19 cellular contexts compared by ENCODE assay signal in genomic region chr18:37400832-37401231, GRCh38.
DNase-seq lines count a peak whose midpoint lies in the region; ATAC-seq and TF ChIP-seq lines count a peak whose summit lies in the region.
"Had no signal": no experiment of that assay in that cellular context is flagged by ENCODE, and none has a peak within 500 bp of the region (broad histone marks: within the 10 kb centered on the region; RNA-seq: fewer than 3 reads in every experiment).

No MANE protein-coding gene starts in this region.

- H3K9ac ChIP-seq in mesenchymal stem cell (ENCODE audit: low read length), result no peak overlapping the region
- H3K9ac ChIP-seq: BLaER1 treated with 17β-estradiol and CSF1 and Interleukin-3, amounts not matched to agents 10 nM and 100 nM had no signal

- H2BK15ac ChIP-seq in mesenchymal stem cell (ENCODE audit: low read depth, poor library complexity, severe bottlenecking), result peak overlapping the region; percentile 44

- H3K27ac ChIP-seq in mesenchymal stem cell (ENCODE audit: low read length, poor library complexity, severe bottlenecking), result no peak overlapping the region
- no peak overlapping the region for H3K27ac ChIP-seq in spleen
- H3K27ac ChIP-seq: 22Rv1; A549; BLaER1 treated with 17β-estradiol and CSF1 and Interleukin-3, amounts not matched to agents 10 nM and 100 nM; C4-2B had no signal

- H2AFZ ChIP-seq in mesenchymal stem cell (ENCODE audit: low read depth, low read length), result no peak overlapping the region

- peaks cover 14% of the 10 kb centered on the region for H3K4me1 ChIP-seq in mesenchymal stem cell (ENCODE audit: control insufficient read depth, insufficient read depth, low read depth, low read length)
- no peaks in the 10 kb centered on the region for H3K4me1 ChIP-seq in spleen
- H3K4me1 ChIP-seq: A549, Caco-2 had no signal

- H3K79me1 ChIP-seq in mesenchymal stem cell (replicated peaks; ENCODE audit: low read length, poor library complexity, severe bottlenecking), result no peaks in the 10 kb centered on the region

- DNase-seq in Right ventricle myocardium inferior (ENCODE audit: missing footprints), result peak; percentile 45
- no peak for DNase-seq in cardiac septum (ENCODE audit: low spot score)
- DNase-seq in mesenchymal stem cell, result no peak
- DNase-seq in posterior vena cava (ENCODE audit: low spot score), result peak; percentile 54
- peak; percentile 47 for DNase-seq in spleen
- DNase-seq in NCI-H524 (lab: John Stamatoyannopoulos, UW), result no peak
- DNase-seq: AML-193; Caco-2; Calu3; CD4-positive, alpha-beta T cell; CD8-positive, alpha-beta T cell; DMS79 treated with DMSO at 0.1 percent for 48 hours; GF-D8 had no signal

- H3K18ac ChIP-seq in mesenchymal stem cell (ENCODE audit: low read depth in 1 of 2, low read length in 2 of 2), result peak overlapping the region in 1 of 2 experiments; percentile 14

- ATAC-seq in Right ventricle myocardium inferior, result no peak
- ATAC-seq in GM18498 (IDR thresholded peaks at IDR 0.05; ENCODE audit: unreplicated experiment), result no peak
- no peak for ATAC-seq in GM21390 (IDR thresholded peaks at IDR 0.05; ENCODE audit: unreplicated experiment)
- ATAC-seq: A549; CD8-positive, alpha-beta T cell had no signal

- H2BK5ac ChIP-seq in mesenchymal stem cell (ENCODE audit: low read depth, low read length, poor library complexity, severe bottlenecking), result no peak overlapping the region

- H3K9me3 ChIP-seq in mesenchymal stem cell (ENCODE audit: control insufficient read depth, low read length) (no peaks in the 10 kb centered on the region), spleen (no peaks in the 10 kb centered on the region)
- H3K9me3 ChIP-seq: A549; BLaER1 treated with 17β-estradiol and CSF1 and Interleukin-3, amounts not matched to agents 10 nM and 100 nM; Caco-2 had no signal

- H2BK12ac ChIP-seq in mesenchymal stem cell (ENCODE audit: low read length in 2 of 2), result peak overlapping the region; percentile 6 to 32

- H3K36me3 ChIP-seq in mesenchymal stem cell (ENCODE audit: control insufficient read depth in 1 of 2, insufficient read depth in 2 of 2, low read depth in 1 of 2, low read length in 2 of 2) (no peaks in the 10 kb centered on the region), spleen (no peaks in the 10 kb centered on the region)
- H3K36me3 ChIP-seq: BLaER1 treated with 17β-estradiol and CSF1 and Interleukin-3, amounts not matched to agents 10 nM and 100 nM had no signal

- no peak overlapping the region for H4K91ac ChIP-seq in mesenchymal stem cell (ENCODE audit: low read length)

- H2BK120ac ChIP-seq in mesenchymal stem cell (ENCODE audit: low read depth, low read length), result no peak overlapping the region

- H4K8ac ChIP-seq in mesenchymal stem cell (ENCODE audit: low read length), result no peak overlapping the region

- intact Hi-C loops in Right ventricle myocardium inferior (cut with DNase I), result no loop called here
- intact Hi-C loops in cardiac septum (cut with DNase I), result no loop called here
- intact Hi-C loops in posterior vena cava (cut with DNase I), result loop anchor here in 1 of 2 donors (10.0 kb wide), 1 partner anchor 84 kb away; no protein-coding TSS in a partner anchor
- intact Hi-C loops in spleen (cut with DNase I; ENCODE audit: low total_unique reads), result no loop called here

- H3K27me3 ChIP-seq in mesenchymal stem cell (ENCODE audit: control insufficient read depth in 1 of 2, insufficient read depth in 1 of 2, low read length in 2 of 2) (peaks cover 0 to 2% of the 10 kb centered on the region in 2 experiments), spleen (replicated peaks in 1 of 7) (peaks cover 0 to 4% (median 0%) of the 10 kb centered on the region in 7 donors)
- H3K27me3 ChIP-seq: BLaER1 treated with 17β-estradiol and CSF1 and Interleukin-3, amounts not matched to agents 10 nM and 100 nM had no signal

- H3K4me2 ChIP-seq in mesenchymal stem cell (ENCODE audit: low read length, poor library complexity, severe bottlenecking), result no peak overlapping the region
- H3K4me2 ChIP-seq: A549; BLaER1 treated with 17β-estradiol and CSF1 and Interleukin-3, amounts not matched to agents 10 nM and 100 nM had no signal

- no peak overlapping the region for H3K4me3 ChIP-seq in mesenchymal stem cell (ENCODE audit: insufficient read depth in 1 of 2, low read depth in 1 of 2, low read length in 2 of 2)
- no peak overlapping the region for H3K4me3 ChIP-seq in spleen
- H3K4me3 ChIP-seq: A549; BLaER1 treated with 17β-estradiol and CSF1 and Interleukin-3, amounts not matched to agents 10 nM and 100 nM had no signal

- no peak overlapping the region for H2AK5ac ChIP-seq in mesenchymal stem cell (ENCODE audit: low read length, severe bottlenecking)

- TF ChIP-seq CTCF in spleen (IDR thresholded peaks at IDR 0.05 in 8 of 11, conservative IDR thresholded peaks at IDR 0.05 in 3 of 11), result no peak

- no peak for TF ChIP-seq POLR2A in spleen (IDR thresholded peaks at IDR 0.05)

- H3K14ac ChIP-seq in mesenchymal stem cell (ENCODE audit: low read length in 2 of 2), result no peak overlapping the region

- WGBS in mesenchymal stem cell, result 92% methylated on average over 6 of the region's 6 CpGs
- WGBS in spleen, 5 donors, result 75 to 86% (median 79%) methylated on average over 6 of the region's 6 CpGs

- H3K23ac ChIP-seq in mesenchymal stem cell (ENCODE audit: low read length in 2 of 2), result no peak overlapping the region

- no peak overlapping the region for H3K4ac ChIP-seq in mesenchymal stem cell (ENCODE audit: low read depth in 1 of 2, low read length in 2 of 2)

Comparison
In these comparisons a context has a peak if more than half of its experiments do, and no peak if none do; other contexts are left out.
1. DNase-seq: peak in Right ventricle myocardium inferior (single experiment), posterior vena cava (single experiment) and spleen (single experiment); none in cardiac septum (single experiment), mesenchymal stem cell (single experiment) and NCI-H524 (0 of 2).